In genomic region chr3:72347819-72348319, GRCh38 we compare ENCODE assay signal across 9 cellular contexts.
DNase-seq lines count a peak whose midpoint lies in the region; ATAC-seq and TF ChIP-seq lines count a peak whose summit lies in the region.
"Had no signal": no experiment of that assay in that cellular context is flagged by ENCODE, and none has a peak within 500 bp of the region (broad histone marks: within the 10 kb centered on the region; RNA-seq: fewer than 3 reads in every experiment).

No MANE protein-coding gene starts in this region.

- no peaks in the 10 kb centered on the region for H4K20me1 ChIP-seq in smooth muscle cell (ENCODE audit: low read depth)

- H3K4me3 ChIP-seq in NB4 (ENCODE audit: low read depth, low read length) (no peak overlapping the region), smooth muscle cell (no peak overlapping the region)

- POLR2A ChIA-PET in HEK293T (lab: Yijun Ruan, JAX) = no interaction called here

- peak; percentile 59 for ATAC-seq in GM19438 (IDR thresholded peaks at IDR 0.05; ENCODE audit: low read depth, unreplicated experiment)
- peak; percentile 58 for ATAC-seq in left ventricle myocardium superior
- no peak for ATAC-seq in GM19035 (IDR thresholded peaks at IDR 0.05; ENCODE audit: unreplicated experiment)

- no peak for TF ChIP-seq POLR2A in NB4 (IDR thresholded peaks at IDR 0.05; ENCODE audit: extremely low read depth, insufficient read length)

- no peaks in the 10 kb centered on the region for H3K27me3 ChIP-seq in smooth muscle cell (ENCODE audit: low read depth)
- H3K27me3 ChIP-seq: dorsolateral prefrontal cortex had no signal

- CTCF ChIA-PET in HEK293T (lab: Yijun Ruan, JAX) = no interaction called here

- H3K9me3 ChIP-seq in smooth muscle cell (replicated peaks; ENCODE audit: low read depth) = no peaks in the 10 kb centered on the region

- intact Hi-C loops in left ventricle myocardium superior (cut with micrococcal nuclease) = no loop called here

- no peak overlapping the region for H3K9ac ChIP-seq in smooth muscle cell (ENCODE audit: low read depth)

- H3F3A ChIP-seq in smooth muscle cell (ENCODE audit: low read depth) = peaks cover 3% of the 10 kb centered on the region

- TF ChIP-seq CTCF in NB4 (IDR thresholded peaks at IDR 0.05; ENCODE audit: low read depth, low read length) (no peak), smooth muscle cell (IDR thresholded peaks at IDR 0.05; ENCODE audit: borderline replicate concordance, insufficient read depth, poor library complexity, severe bottlenecking) (no peak)

- H2AFZ ChIP-seq in smooth muscle cell (ENCODE audit: low read depth) = peak overlapping the region; percentile 7

- H3K4me1 ChIP-seq in smooth muscle cell (ENCODE audit: low read depth) = no peaks in the 10 kb centered on the region

- no peaks in the 10 kb centered on the region for H3K36me3 ChIP-seq in smooth muscle cell (ENCODE audit: low read depth)

- DNase-seq in AG08395 (ENCODE audit: low spot score) (peak; percentile 77), NB4 (ENCODE audit: low read depth) (peak; percentile 89), left ventricle myocardium superior (peak; percentile 70), smooth muscle cell (lab: John Stamatoyannopoulos, UW; ENCODE audit: unreplicated experiment) (no peak), HEK293T (ENCODE audit: extremely low spot score) (no peak)
- peak; percentile 34 for DNase-seq in activated naive CD4-positive, alpha-beta T cell treated with anti-CD3 and anti-CD28 coated beads, Interleukin-2, amount 50 U/mL, for 16 hours

- peak overlapping the region; percentile 20 for H3K4me2 ChIP-seq in smooth muscle cell

- 39% methylated on average over 20 of the region's 20 CpGs for WGBS in smooth muscle cell (ENCODE audit: low lambda C conversion rate)

- H3K79me2 ChIP-seq in smooth muscle cell (ENCODE audit: low read depth) = no peaks in the 10 kb centered on the region

- peak overlapping the region; percentile 80 for H3K27ac ChIP-seq in smooth muscle cell (ENCODE audit: low read depth)

TF ChIP-seq in HEK293T, 16 proteins besides CTCF, POLR2A, EP300 and RAD21:
- TF ChIP-seq FOXA1 (IDR thresholded peaks at IDR 0.05) (no peak), CTBP1 (IDR thresholded peaks at IDR 0.05; ENCODE audit: borderline replicate concordance) (no peak), HDGF (IDR thresholded peaks at IDR 0.05; ENCODE audit: borderline replicate concordance) (no peak), BHLHE40 (IDR thresholded peaks at IDR 0.05; ENCODE audit: borderline replicate concordance) (no peak)

Comparison
In these comparisons a context has a peak if more than half of its experiments do, and no peak if none do; other contexts are left out.
1. DNase-seq: peak in AG08395 (single experiment), NB4 (single experiment), activated naive CD4-positive, alpha-beta T cell treated with anti-CD3 and anti-CD28 coated beads, Interleukin-2, amount 50 U/mL, for 16 hours (single experiment) and left ventricle myocardium superior (single experiment); none in smooth muscle cell (single experiment) and HEK293T (single experiment).